Comparison of ENCODE assay signal across 24 cellular contexts in the genomic region with DNA sequence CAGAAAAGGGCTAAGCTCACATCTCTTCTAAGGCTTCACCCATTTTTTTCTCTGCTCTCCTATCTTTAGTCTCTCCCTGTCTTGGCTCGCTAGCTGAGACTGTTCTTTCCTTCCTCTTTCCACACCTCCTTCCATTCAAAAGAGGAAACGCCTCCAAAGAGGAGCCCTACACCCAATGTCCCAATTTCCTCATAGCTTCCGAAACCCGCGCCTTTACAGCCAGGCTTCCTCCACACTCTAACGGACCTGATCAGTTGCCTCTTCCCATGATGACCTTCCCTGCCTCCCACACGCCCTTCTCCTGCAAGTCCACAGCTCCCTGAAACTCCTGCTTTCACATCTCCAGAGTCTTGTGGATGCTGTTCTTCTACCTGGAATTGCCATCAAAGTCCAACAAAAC.
"Had no signal": no experiment of that assay in that cellular context is flagged by ENCODE, and none has a peak within 500 bp of the region (broad histone marks: within the 10 kb centered on the region; RNA-seq: fewer than 3 reads in every experiment).

No MANE protein-coding gene starts in this region.

- H3K4me3 Mint-ChIP-seq: activated T-cell treated with anti-CD3 and anti-CD28 coated beads, Interleukin-2, amount 50 U/mL, for 24 hours; activated T-helper 17 cell treated with anti-CD3 and anti-CD28 coated beads, Interleukin-2, amount 50 U/mL, for 72 hours; effector memory CD8-positive, alpha-beta T cell; naive thymus-derived CD8-positive, alpha-beta T cell; stimulated activated naive B cell treated with anti-CD40 and anti-IgM and Interleukin-4, amounts not matched to agents 10 μg/mL and 1 μg/mL and 100 μg/mL, for 72 hours; WTC11 had no signal

- H3K27ac ChIP-seq: ascending aorta, esophagus squamous epithelium, gastroesophageal sphincter, lower lobe of right lung, neutrophil, ovary, prostate gland, thoracic aorta, upper lobe of left lung had no signal

- H3K9me3 Mint-ChIP-seq: activated naive CD4-positive, alpha-beta T cell treated with anti-CD3 and anti-CD28 coated beads, Interleukin-2, amount 50 U/mL, for 72 hours; activated T-cell treated with anti-CD3 and anti-CD28 coated beads, Interleukin-2, amount 50 U/mL, for 24 hours; activated T-helper 17 cell treated with anti-CD3 and anti-CD28 coated beads, Interleukin-2, amount 50 U/mL, for 72 hours; effector memory CD8-positive, alpha-beta T cell; naive thymus-derived CD8-positive, alpha-beta T cell; stimulated activated naive B cell treated with anti-CD40 and anti-IgM and Interleukin-4, amounts not matched to agents 10 μg/mL and 1 μg/mL and 100 μg/mL, for 72 hours had no signal

- H3K36me3 Mint-ChIP-seq: activated naive CD4-positive, alpha-beta T cell treated with anti-CD3 and anti-CD28 coated beads, Interleukin-2, amount 50 U/mL, for 72 hours; naive thymus-derived CD8-positive, alpha-beta T cell; stimulated activated naive B cell treated with anti-CD40 and anti-IgM and Interleukin-4, amounts not matched to agents 10 μg/mL and 1 μg/mL and 100 μg/mL, for 72 hours; WTC11 had no signal

- H3K27ac Mint-ChIP-seq: activated naive CD4-positive, alpha-beta T cell treated with anti-CD3 and anti-CD28 coated beads, Interleukin-2, amount 50 U/mL, for 72 hours; activated T-cell treated with anti-CD3 and anti-CD28 coated beads, Interleukin-2, amount 50 U/mL, for 24 hours; activated T-helper 17 cell treated with anti-CD3 and anti-CD28 coated beads, Interleukin-2, amount 50 U/mL, for 72 hours; effector memory CD8-positive, alpha-beta T cell; naive thymus-derived CD8-positive, alpha-beta T cell; stimulated activated naive B cell treated with anti-CD40 and anti-IgM and Interleukin-4, amounts not matched to agents 10 μg/mL and 1 μg/mL and 100 μg/mL, for 72 hours; WTC11 had no signal

- ATAC-seq: activated naive CD4-positive, alpha-beta T cell treated with anti-CD3 and anti-CD28 coated beads, Interleukin-2, amount 50 U/mL, for 72 hours; activated T-helper 17 cell treated with anti-CD3 and anti-CD28 coated beads, Interleukin-2, amount 50 U/mL, for 72 hours; effector memory CD8-positive, alpha-beta T cell; gastroesophageal sphincter; naive thymus-derived CD8-positive, alpha-beta T cell; stimulated activated naive B cell treated with anti-CD40 and anti-IgM and Interleukin-4, amounts not matched to agents 10 μg/mL and 1 μg/mL and 100 μg/mL, for 72 hours; WTC11 had no signal

- H3K4me1 Mint-ChIP-seq: activated T-helper 17 cell treated with anti-CD3 and anti-CD28 coated beads, Interleukin-2, amount 50 U/mL, for 72 hours; stimulated activated naive B cell treated with anti-CD40 and anti-IgM and Interleukin-4, amounts not matched to agents 10 μg/mL and 1 μg/mL and 100 μg/mL, for 72 hours had no signal

- DNase-seq: activated CD8-positive, alpha-beta memory T cell treated with anti-CD3 and anti-CD28 coated beads, Interleukin-2, amount 50 U/mL, for 4 hours; activated T-cell treated with anti-CD3 and anti-CD28 coated beads, Interleukin-2, amount 50 U/mL, for 24 hours; central memory CD4-positive, alpha-beta T cell; dermis blood vessel endothelial cell; effector memory CD8-positive, alpha-beta T cell; esophagus squamous epithelium; hypothalamus; lower lobe of right lung; mesendoderm; naive thymus-derived CD8-positive, alpha-beta T cell; ovary; stimulated activated CD4-positive, alpha-beta T cell treated with anti-CD3 and anti-CD28 coated beads, Interleukin-2, amount 100 ng/mL, for 48 hours; stimulated activated CD8-positive, alpha-beta memory T cell treated with anti-CD3 and anti-CD28 coated beads, Interleukin-4, amount 100 ng/mL, for 48 hours; stimulated activated naive B cell treated with anti-CD40 and anti-IgM and Interleukin-4, amounts not matched to agents 10 μg/mL and 1 μg/mL and 100 μg/mL, for 72 hours; T-helper 9 cell; upper lobe of left lung had no signal
